24 cellular contexts compared by ENCODE assay signal in genomic region chr5:144209421-144209820, GRCh38. TPM values are rescaled to one million over a fixed set of nuclear protein-coding genes. Genes with fewer than 3 reads are reported as not detected.
DNase-seq lines count a peak whose midpoint lies in the region; ATAC-seq and TF ChIP-seq lines count a peak whose summit lies in the region.
"Had no signal": no experiment of that assay in that cellular context is flagged by ENCODE, and none has a peak within 500 bp of the region (broad histone marks: within the 10 kb centered on the region; RNA-seq: fewer than 3 reads in every experiment).

No MANE protein-coding gene starts in this region.

- DNase-seq in NCI-H345 treated with DMSO at 0.1 percent for 48 hours (lab: John Stamatoyannopoulos, UW; ENCODE audit: unreplicated experiment) (peak; percentile 31), NCI-H345 (lab: John Stamatoyannopoulos, UW) (no peak), NCI-H446 treated with DMSO at 0.1 percent for 48 hours (lab: John Stamatoyannopoulos, UW) (peak; percentile 86), dorsolateral prefrontal cortex (no peak), upper lobe of right lung (no peak), mesenteric fat pad (ENCODE audit: low spot score) (no peak), natural killer cell (no peak), nucleus accumbens (lab: John Stamatoyannopoulos, UW) (no peak)
- DNase-seq: activated B cell treated with CpG ODN at 0.5 μM for 24 hours; activated CD4-positive, alpha-beta memory T cell treated with anti-CD3 and anti-CD28 coated beads for 36 hours; activated CD8-positive, alpha-beta memory T cell treated with anti-CD3 and anti-CD28 coated beads, Interleukin-2, amount 50 U/mL, for 48 hours; DMS79 treated with DMSO at 0.1 percent for 48 hours; GM23248; heart left ventricle; MG63; NCI-H510A; OCI-M1; stimulated activated CD4-positive, alpha-beta T cell treated with anti-CD3 and anti-CD28 coated beads, Interleukin-1b, Interleukin-23, amount 100 ng/mL, for 48 hours; T1000 had no signal

- no peaks in the 10 kb centered on the region for H3K36me3 Mint-ChIP-seq in natural killer cell
- H3K36me3 Mint-ChIP-seq: activated CD4-positive, alpha-beta memory T cell treated with anti-CD3 and anti-CD28 coated beads for 36 hours; activated naive CD8-positive, alpha-beta T cell had no signal

- intact Hi-C loops in dorsolateral prefrontal cortex (cut with DNase I) (loop anchor here (10.0 kb wide), 3 partner anchors 1625 to 1925 kb away; partner anchors contain the start of gene PRELID2 (in 1 of the 2)), upper lobe of right lung (cut with DNase I) (no loop called here), natural killer cell (cut with micrococcal nuclease) (no loop called here)

- no peak for TF ChIP-seq CTCF in dorsolateral prefrontal cortex (IDR thresholded peaks at IDR 0.05 in 54 of 56, conservative IDR thresholded peaks at IDR 0.05 in 2 of 56; ENCODE audit: low read depth in 1 of 56, partially characterized antibody in 56 of 56)
- no peak for TF ChIP-seq CTCF in upper lobe of right lung (IDR thresholded peaks at IDR 0.05)
- TF ChIP-seq CTCF in natural killer cell (IDR thresholded peaks at IDR 0.05): no peak

- H3K27ac Mint-ChIP-seq in natural killer cell: no peak overlapping the region
- H3K27ac Mint-ChIP-seq: activated B cell treated with CpG ODN at 0.5 μM for 24 hours; activated CD4-positive, alpha-beta memory T cell treated with anti-CD3 and anti-CD28 coated beads for 36 hours; activated naive CD8-positive, alpha-beta T cell; activated T-helper 2 cell treated with anti-CD3 and anti-CD28 coated beads, Interferon-gamma antibody, Interleukin-2, Interleukin-4, amounts not matched to agents 10 μg/mL and 5 μg/mL and 100 μg/mL, durations not matched to agents 14 hours and 24 hours and 36 hours; B cell had no signal

- no peak overlapping the region for H3K4me3 Mint-ChIP-seq in natural killer cell
- H3K4me3 Mint-ChIP-seq: activated B cell treated with CpG ODN at 0.5 μM for 24 hours; activated CD4-positive, alpha-beta memory T cell treated with anti-CD3 and anti-CD28 coated beads for 36 hours; activated naive CD8-positive, alpha-beta T cell; B cell; central memory CD8-positive, alpha-beta T cell had no signal

- peak overlapping the region in 58 of 59 donors; percentile 7 to 74 (median 58) for H3K4me3 ChIP-seq in dorsolateral prefrontal cortex
- peak overlapping the region; percentile 49 for H3K4me3 ChIP-seq in upper lobe of right lung
- H3K4me3 ChIP-seq: GM23248, heart left ventricle, MG63, skin epidermis had no signal

- no peaks in the 10 kb centered on the region for H3K36me3 ChIP-seq in upper lobe of right lung
- H3K36me3 ChIP-seq: heart left ventricle, MG63 had no signal

- no peak for ATAC-seq in upper lobe of right lung
- no peak for ATAC-seq in natural killer cell
- ATAC-seq: heart left ventricle had no signal

- H3K4me1 Mint-ChIP-seq in natural killer cell: no peaks in the 10 kb centered on the region
- H3K4me1 Mint-ChIP-seq: activated B cell treated with CpG ODN at 0.5 μM for 24 hours, B cell had no signal

- no peaks in the 10 kb centered on the region for H3K9me3 Mint-ChIP-seq in natural killer cell
- H3K9me3 Mint-ChIP-seq: activated B cell treated with CpG ODN at 0.5 μM for 24 hours; activated CD4-positive, alpha-beta memory T cell treated with anti-CD3 and anti-CD28 coated beads for 36 hours; activated T-helper 2 cell treated with anti-CD3 and anti-CD28 coated beads, Interferon-gamma antibody, Interleukin-2, Interleukin-4, amounts not matched to agents 10 μg/mL and 5 μg/mL and 100 μg/mL, durations not matched to agents 14 hours and 24 hours and 36 hours; central memory CD8-positive, alpha-beta T cell had no signal

- H3K27ac ChIP-seq in dorsolateral prefrontal cortex: peak overlapping the region in 24 of 59 donors; percentile 0 to 85 (median 27)
- H3K27ac ChIP-seq in upper lobe of right lung: no peak overlapping the region
- H3K27ac ChIP-seq: GM23248, heart left ventricle, skin epidermis had no signal

- H3K4me1 ChIP-seq in upper lobe of right lung: no peaks in the 10 kb centered on the region

- peaks cover 32 to 65% of the 10 kb centered on the region in 2 donors for H3K27me3 Mint-ChIP-seq in natural killer cell (ENCODE audit: low read depth in 2 of 2)

- peaks cover 0 to 19% (median 0%) of the 10 kb centered on the region in 45 donors for H3K27me3 ChIP-seq in dorsolateral prefrontal cortex
- H3K27me3 ChIP-seq in upper lobe of right lung: peaks cover 19% of the 10 kb centered on the region

- no peaks in the 10 kb centered on the region for H3K9me3 ChIP-seq in upper lobe of right lung
- H3K9me3 ChIP-seq: heart left ventricle, MG63 had no signal

RNA-seq across cellular contexts. Expression of gene KCTD16, which starts 38.7 kb away (rescaled TPM):
- total RNA-seq in dorsolateral prefrontal cortex (10 to 100 TPM; 21.1 to 86.8 (median 58.6) TPM), upper lobe of right lung (5.1 TPM), mesenteric fat pad (0.32 TPM), natural killer cell (under 1 TPM in 1 of 3 donors, not detected in 2; 0.16 TPM)
- total RNA-seq: activated B cell treated with CpG ODN at 0.5 μM for 24 hours; activated T-helper 2 cell treated with anti-CD3 and anti-CD28 coated beads, Interferon-gamma antibody, Interleukin-2, Interleukin-4, amounts not matched to agents 10 μg/mL and 5 μg/mL and 100 μg/mL, durations not matched to agents 14 hours and 24 hours and 36 hours; B cell had no signal

RNA-seq across cellular contexts. Expression of gene YIPF5, which starts 39.0 kb away (rescaled TPM):
- 10 to 100 TPM; 17.9 to 67.8 (median 46.1) TPM for total RNA-seq in dorsolateral prefrontal cortex
- 47.6 TPM for total RNA-seq in upper lobe of right lung
- 49.7 TPM for total RNA-seq in mesenteric fat pad
- total RNA-seq in natural killer cell: 10 to 100 TPM; 19.8 to 26.0 (median 24.6) TPM

Comparison
In these comparisons a context has a peak if more than half of its experiments do, and no peak if none do; other contexts are left out.
1. DNase-seq: peak in NCI-H345 treated with DMSO at 0.1 percent for 48 hours (single experiment) and NCI-H446 treated with DMSO at 0.1 percent for 48 hours (single experiment); none in NCI-H345 (single experiment), dorsolateral prefrontal cortex (0 of 10), upper lobe of right lung (single experiment), mesenteric fat pad (single experiment), natural killer cell (single experiment) and nucleus accumbens (0 of 56).
2. intact Hi-C loops: an anchor here in dorsolateral prefrontal cortex (10.0 kb wide); none called in upper lobe of right lung and natural killer cell.